Comparison of ENCODE assay signal across 23 cellular contexts in genomic region chr11:62953811-62954210, GRCh38. TPM values are rescaled to one million over a fixed set of nuclear protein-coding genes. Genes with fewer than 3 reads are reported as not detected.
DNase-seq lines count a peak whose midpoint lies in the region; ATAC-seq, FAIRE-seq and TF ChIP-seq lines count a peak whose summit lies in the region.
"Had no signal": no experiment of that assay in that cellular context is flagged by ENCODE, and none has a peak within 500 bp of the region (broad histone marks: within the 10 kb centered on the region; RNA-seq: fewer than 3 reads in every experiment).

No MANE protein-coding gene starts in this region.

- in situ Hi-C loops in brain microvascular endothelial cell (cut with HindIII; ENCODE audit: low pct_ligation_motif_present, low sequenced_read_pairs), result no loop called here

- no peaks in the 10 kb centered on the region for H3K36me3 ChIP-seq in brain microvascular endothelial cell (replicated peaks)
- H3K36me3 ChIP-seq in kidney (ENCODE audit: control insufficient read depth in 1 of 2, insufficient read depth in 2 of 2, low read length in 2 of 2), result no peaks in the 10 kb centered on the region
- H3K36me3 ChIP-seq: SJSA1 had no signal

- H3K4me3 ChIP-seq in brain microvascular endothelial cell (ENCODE audit: low read depth, low read length) (no peak overlapping the region), kidney (ENCODE audit: low read length in 2 of 2) (no peak overlapping the region)
- H3K4me3 ChIP-seq: SJSA1 had no signal

- H3K9me3 ChIP-seq in kidney (ENCODE audit: control insufficient read depth in 1 of 2, low read length in 2 of 2), result no peaks in the 10 kb centered on the region

- intact Hi-C loops in kidney (cut with DNase I), result no loop called here

- no peak for ATAC-seq in GM19395 (IDR thresholded peaks at IDR 0.05; ENCODE audit: unreplicated experiment)
- no peak for ATAC-seq in HG03342 (IDR thresholded peaks at IDR 0.05; ENCODE audit: unreplicated experiment)
- ATAC-seq: CD8-positive, alpha-beta T cell had no signal

- no peak for FAIRE-seq in kidney (lab: Jason Lieb, UNC)
- FAIRE-seq: GM12891, GM18507, H54 had no signal

- H3K27me3 ChIP-seq in brain microvascular endothelial cell (replicated peaks), result no peaks in the 10 kb centered on the region

- peaks cover 0 to 5% of the 10 kb centered on the region in 2 donors for H3K4me1 ChIP-seq in kidney (ENCODE audit: control insufficient read depth in 1 of 2, insufficient read depth in 1 of 2, low read depth in 1 of 2, low read length in 2 of 2)
- H3K4me1 ChIP-seq: SJSA1 had no signal

- no peak overlapping the region for H3K9ac ChIP-seq in kidney (ENCODE audit: low read length in 2 of 2)

- H3K27ac ChIP-seq in brain microvascular endothelial cell (no peak overlapping the region), kidney (ENCODE audit: low read depth in 2 of 2, low read length in 2 of 2) (no peak overlapping the region)
- H3K27ac ChIP-seq: RWPE1, SJSA1 had no signal

- peak; percentile 40 for DNase-seq in Daoy (ENCODE audit: low read depth)
- DNase-seq in HT1080 (ENCODE audit: low read depth), result peak; percentile 44
- DNase-seq in brain microvascular endothelial cell, result peak; percentile 12
- peak; percentile 11 for DNase-seq in iris pigment epithelial cell (ENCODE audit: low read depth)
- no peak for DNase-seq in kidney
- no peak for DNase-seq in SIG-M5 (lab: John Stamatoyannopoulos, UW)
- DNase-seq: CD8-positive, alpha-beta T cell; DMS79; GF-D8; NCI-H1436; NCI-H2029; NCI-H2171 treated with DMSO at 0.1 percent for 48 hours; NCI-H510A; NCI-H774 had no signal

- TF ChIP-seq CTCF in brain microvascular endothelial cell (IDR thresholded peaks at IDR 0.05; ENCODE audit: low read depth, low read length, missing control alignments), result no peak
- no peak for TF ChIP-seq CTCF in kidney (IDR thresholded peaks at IDR 0.05; ENCODE audit: borderline replicate concordance, extremely low read depth, insufficient read depth)

RNA-seq across cellular contexts. Expression of gene SLC22A6, which starts 31.0 kb away (rescaled TPM):
- total RNA-seq in Daoy (2014; rRNA removed; shearing (Covaris generic)), result not detected in 2 replicates
- not detected in 2 replicates for total RNA-seq in HT1080 (2014; rRNA removed; shearing (Covaris generic))
- polyA plus RNA-seq in HT1080 (2015; cell fraction: cytosol; rRNA removed), result not detected in 2 replicates
- polyA plus RNA-seq in HT1080 (2015; cell fraction: nucleus; rRNA removed), result not detected in 2 replicates
- total RNA-seq in kidney, result 2.4 TPM
- 362 TPM for polyA plus RNA-seq in kidney (ENCODE audit: insufficient read depth, low read depth, low replicate concordance)
- total RNA-seq: A172; CD8-positive, alpha-beta T cell; SJSA1 had no signal
- polyA plus RNA-seq: BJ had no signal

RNA-seq across cellular contexts. Expression of gene CHRM1, which starts 32.6 kb away (rescaled TPM):
- not detected in 2 replicates for total RNA-seq in Daoy (2014; rRNA removed; shearing (Covaris generic))
- total RNA-seq in HT1080 (2014; rRNA removed; shearing (Covaris generic)), result not detected in 2 replicates
- not detected in 2 replicates for polyA plus RNA-seq in HT1080 (2015; cell fraction: cytosol; rRNA removed)
- polyA plus RNA-seq in HT1080 (2015; cell fraction: nucleus; rRNA removed), result not detected in 2 replicates
- 0.44 TPM for total RNA-seq in kidney
- polyA plus RNA-seq in kidney (ENCODE audit: insufficient read depth, low read depth, low replicate concordance), result 0.22 TPM
- total RNA-seq: A172; CD8-positive, alpha-beta T cell; SJSA1 had no signal
- polyA plus RNA-seq: BJ had no signal

Comparison
In these comparisons a context has a peak if more than half of its experiments do, and no peak if none do; other contexts are left out.
1. DNase-seq: peak in Daoy (single experiment), HT1080 (single experiment), brain microvascular endothelial cell (single experiment) and iris pigment epithelial cell (single experiment); none in kidney (single experiment) and SIG-M5 (single experiment).